ENCODE assay signal across 27 cellular contexts in the genomic region with DNA sequence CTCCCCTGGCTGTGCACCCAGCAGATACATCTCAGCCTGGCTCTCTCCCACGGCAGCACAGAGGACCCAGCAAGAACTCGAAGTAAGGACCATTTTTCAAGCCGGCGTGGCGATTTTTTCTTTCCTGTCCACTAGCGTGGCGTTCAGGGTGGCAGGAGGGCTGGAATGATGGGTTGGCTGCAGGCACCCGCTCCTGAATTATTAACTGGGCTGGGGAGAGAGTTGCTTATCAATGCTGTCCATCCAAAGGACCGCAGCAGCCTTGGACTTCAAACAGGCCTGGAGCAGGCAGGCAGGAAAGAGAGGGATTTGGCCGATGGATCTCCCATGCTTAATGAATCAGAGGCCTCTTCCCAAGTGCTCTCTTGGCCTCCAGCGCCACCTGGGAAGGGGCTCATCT. TPM values are rescaled to one million over a fixed set of nuclear protein-coding genes. Genes with fewer than 3 reads are reported as not detected.
"Had no signal": no experiment of that assay in that cellular context is flagged by ENCODE, and none has a peak within 500 bp of the region (broad histone marks: within the 10 kb centered on the region; RNA-seq: fewer than 3 reads in every experiment).

No MANE protein-coding gene starts in this region.

- H3K4me2 ChIP-seq: SK-N-SH had no signal

- H3K36me3 ChIP-seq: MG63 had no signal

- ATAC-seq: Panc1, PC-3 had no signal

- H3K27me3 ChIP-seq: MG63 had no signal

- DNase-seq: IMR-90; Karpas-422; KG1; NCI-H1092; NCI-H1105 treated with DMSO at 0.1 percent for 48 hours; NCI-H1417 treated with DMSO at 0.1 percent for 48 hours; NCI-H146; NCI-H1694 treated with DMSO at 0.1 percent for 48 hours; NCI-H1930; NCI-H2081; NCI-H2107; NCI-H2227 treated with DMSO at 0.1 percent for 48 hours; NCI-H524; NCI-H526 treated with DMSO at 0.1 percent for 48 hours; NCI-H774; NK-92 treated with Interleukin-12 subunit alpha and Interleukin-12 subunit beta, amount 100 ng/mL, for 24 hours; PC-3; SHP77; SK-N-SH; SW 1271 had no signal

- H3K27ac ChIP-seq: RWPE1 had no signal

- H3K4me3 ChIP-seq: MG63 had no signal

- H3K9ac ChIP-seq: SK-N-SH had no signal

- H3K9me3 ChIP-seq: SK-N-SH had no signal

RNA-seq across cellular contexts. Expression of gene C16orf82, which starts 7.0 kb away (rescaled TPM):
- total RNA-seq: HT-29, IMR-90, NCI-H460, OCI-LY7, PC-3, SK-MEL-5 had no signal
- polyA plus RNA-seq: IMR-90, SK-N-SH had no signal
